ENCODE assay signal across 1 cellular context in genomic region chr2:8433390-8433789, GRCh38.
TF ChIP-seq lines count a peak whose summit lies in the region.

No MANE protein-coding gene starts in this region.

TF ChIP-seq in GM12878, 131 proteins besides CTCF, POLR2A, EP300 and RAD21 (continued from another document):
- no peak for TF ChIP-seq HDGF (IDR thresholded peaks at IDR 0.05)
TF ChIP-seq in GM12878: peak in this region for 0.
